Comparison of ENCODE assay signal across 11 cellular contexts in genomic region chr1:111735858-111736544, GRCh38. TPM values are rescaled to one million over a fixed set of nuclear protein-coding genes. Genes with fewer than 3 reads are reported as not detected.
DNase-seq lines count a peak whose midpoint lies in the region; ATAC-seq and TF ChIP-seq lines count a peak whose summit lies in the region.
"Had no signal": no experiment of that assay in that cellular context is flagged by ENCODE, and none has a peak within 500 bp of the region (broad histone marks: within the 10 kb centered on the region; RNA-seq: fewer than 3 reads in every experiment).

No MANE protein-coding gene starts in this region.

- H3K4me1 ChIP-seq in right atrium auricular region (peaks cover 0 to 91% of the 10 kb centered on the region in 2 donors), iPS-15b (ENCODE audit: control insufficient read depth, insufficient read depth, low read length) (peaks cover 30% of the 10 kb centered on the region), mucosa of descending colon (ENCODE audit: low read depth) (peaks cover 3% of the 10 kb centered on the region)

- H3K4me3 ChIP-seq in right atrium auricular region (peak overlapping the region in 1 of 2 donors; percentile 0), iPS-15b (ENCODE audit: low read depth, low read length) (peak overlapping the region; percentile 78), mucosa of descending colon (no peak overlapping the region)

- ATAC-seq in mucosa of descending colon: no peak

- intact Hi-C loops in cardiac septum (cut with DNase I) (loop anchor here (5.0 kb wide), 2 partner anchors 114 to 229 kb away; no protein-coding TSS in a partner anchor), mucosa of descending colon (cut with DNase I, micrococcal nuclease) (no loop called here)

- peak; percentile 67 for DNase-seq in right atrium auricular region (ENCODE audit: low spot score)
- DNase-seq in cardiac septum (ENCODE audit: low spot score): no peak
- DNase-seq in NCI-H69 (lab: John Stamatoyannopoulos, UW): peak; percentile 86
- DNase-seq in ureter (ENCODE audit: low spot score): peak; percentile 35
- DNase-seq in mucosa of descending colon: no peak
- no peak for DNase-seq in stimulated activated CD4-positive, alpha-beta T cell treated with anti-CD3 and anti-CD28 coated beads, Interleukin-4, amount 100 ng/mL, for 4 hours
- no peak for DNase-seq in NCI-H774 (lab: John Stamatoyannopoulos, UW)
- DNase-seq: activated T-cell treated with anti-CD3 and anti-CD28 coated beads, Interleukin-2, amount 50 U/mL, for 24 hours; central memory CD4-positive, alpha-beta T cell had no signal

- H3K27ac ChIP-seq in right atrium auricular region: peak overlapping the region; percentile 96 to 98
- H3K27ac ChIP-seq: C4-2B had no signal

- TF ChIP-seq CTCF in right atrium auricular region (IDR thresholded peaks at IDR 0.05) (no peak), mucosa of descending colon (IDR thresholded peaks at IDR 0.05) (no peak)

- H3K36me3 ChIP-seq in right atrium auricular region (no peaks in the 10 kb centered on the region), iPS-15b (ENCODE audit: control insufficient read depth, insufficient read depth, low read length) (peaks cover 2% of the 10 kb centered on the region), mucosa of descending colon (ENCODE audit: low read depth) (no peaks in the 10 kb centered on the region)

- H3K9me3 ChIP-seq in right atrium auricular region (no peaks in the 10 kb centered on the region), iPS-15b (ENCODE audit: control insufficient read depth, insufficient read depth, low read length) (no peaks in the 10 kb centered on the region), mucosa of descending colon (no peaks in the 10 kb centered on the region)

- H3K9ac ChIP-seq in iPS-15b (ENCODE audit: low read depth, low read length): no peak overlapping the region

- no peaks in the 10 kb centered on the region for H3K27me3 ChIP-seq in right atrium auricular region
- H3K27me3 ChIP-seq in iPS-15b (ENCODE audit: control insufficient read depth, insufficient read depth, low read length): peaks cover 2% of the 10 kb centered on the region

RNA-seq across cellular contexts. Expression of gene INKA2, which starts 3.2 kb away (rescaled TPM):
- total RNA-seq in right atrium auricular region: 10 to 100 TPM; 17.3 to 23.4 TPM
- total RNA-seq in cardiac septum: 13.7 TPM
- 5.7 TPM for total RNA-seq in ureter
- 1 to 10 TPM; 2.3 to 9.8 (median 2.5) TPM for total RNA-seq in mucosa of descending colon

RNA-seq across cellular contexts. Expression of gene DDX20, which starts 19.7 kb away (rescaled TPM):
- total RNA-seq in right atrium auricular region (1 to 10 TPM; 6.1 to 8.8 TPM), cardiac septum (7.6 TPM), ureter (18.4 TPM), mucosa of descending colon (10 to 100 TPM in 1 of 3 donors, 1 to 10 TPM in 2; 7.7 to 12.4 (median 8.6) TPM)

Comparison
In these comparisons a context has a peak if more than half of its experiments do, and no peak if none do; other contexts are left out.
1. DNase-seq: peak in right atrium auricular region (single experiment), NCI-H69 (single experiment) and ureter (single experiment); none in cardiac septum (single experiment), mucosa of descending colon (0 of 3), stimulated activated CD4-positive, alpha-beta T cell treated with anti-CD3 and anti-CD28 coated beads, Interleukin-4, amount 100 ng/mL, for 4 hours (0 of 2) and NCI-H774 (single experiment).